1 cellular context compared by ENCODE assay signal in genomic region chr17:14334261-14334860, GRCh38.
A peak's percentile ranks its signal among the peaks of the same experiment; 100 is the strongest.
TF ChIP-seq lines count a peak whose summit lies in the region.

No MANE protein-coding gene starts in this region.

TF ChIP-seq in HepG2, 621 proteins besides CTCF, POLR2A, EP300 and RAD21:
- TF ChIP-seq HNF4A (CRISPR knock-in tag; IDR thresholded peaks at IDR 0.05) (peak; percentile 36; the same call in 1 of the 2 replicates), CEBPG (CRISPR knock-in tag; IDR thresholded peaks at IDR 0.05) (peak; percentile 53; the same call in 1 of the 2 replicates), XBP1 (CRISPR knock-in tag; IDR thresholded peaks at IDR 0.05) (no peak), NR0B2 (CRISPR knock-in tag; IDR thresholded peaks at IDR 0.05) (no peak), ZBTB10 (CRISPR knock-in tag; IDR thresholded peaks at IDR 0.05; ENCODE audit: borderline replicate concordance) (peak; percentile 93), SOX13 (IDR thresholded peaks at IDR 0.05) (no peak), SOX13 (CRISPR knock-in tag; conservative IDR thresholded peaks at IDR 0.05 in 1 of 2, IDR thresholded peaks at IDR 0.05 in 1 of 2) (peak in 1 of 2 experiments; percentile 20; a peak in 1 of 4 replicates), SOX6 (IDR thresholded peaks at IDR 0.05) (no peak), SOX6 (CRISPR knock-in tag; IDR thresholded peaks at IDR 0.05) (peak; percentile 16; the same call in 1 of the 2 replicates)
